Comparison of ENCODE assay signal across 2 cellular contexts in genomic region chr21:31618696-31619430, GRCh38.
TF ChIP-seq lines count a peak whose summit lies in the region.

No MANE protein-coding gene starts in this region.

TF ChIP-seq in IMR-90, 13 proteins besides CTCF, POLR2A, EP300 and RAD21 (continued from another document):
- TF ChIP-seq CEBPB (IDR thresholded peaks at IDR 0.05; ENCODE audit: low read depth, low read length) (0 out of 2 replicates have a peak, but pooled peaks have one; percentile 4), BHLHE40 (IDR thresholded peaks at IDR 0.05; ENCODE audit: low read depth, low read length) (no peak), RFX5 (IDR thresholded peaks at IDR 0.05; ENCODE audit: low read depth, low read length) (no peak), MAFK (IDR thresholded peaks at IDR 0.05; ENCODE audit: low read depth, low read length) (no peak), USF2 (IDR thresholded peaks at IDR 0.05; ENCODE audit: low read depth, low read length) (no peak), RCOR1 (IDR thresholded peaks at IDR 0.05; ENCODE audit: insufficient replicate concordance, low read length) (no peak)
- TF ChIP-seq, protein P1, sequence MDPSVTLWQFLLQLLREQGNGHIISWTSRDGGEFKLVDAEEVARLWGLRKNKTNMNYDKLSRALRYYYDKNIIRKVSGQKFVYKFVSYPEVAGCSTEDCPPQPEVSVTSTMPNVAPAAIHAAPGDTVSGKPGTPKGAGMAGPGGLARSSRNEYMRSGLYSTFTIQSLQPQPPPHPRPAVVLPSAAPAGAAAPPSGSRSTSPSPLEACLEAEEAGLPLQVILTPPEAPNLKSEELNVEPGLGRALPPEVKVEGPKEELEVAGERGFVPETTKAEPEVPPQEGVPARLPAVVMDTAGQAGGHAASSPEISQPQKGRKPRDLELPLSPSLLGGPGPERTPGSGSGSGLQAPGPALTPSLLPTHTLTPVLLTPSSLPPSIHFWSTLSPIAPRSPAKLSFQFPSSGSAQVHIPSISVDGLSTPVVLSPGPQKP (IDR thresholded peaks at IDR 0.05; ENCODE audit: borderline replicate concordance, low read depth, low read length), result no peak

TF ChIP-seq in HEK293T, 16 proteins besides CTCF, POLR2A, EP300 and RAD21 (continued from another document):
- TF ChIP-seq ZNF384 (IDR thresholded peaks at IDR 0.05), result no peak
- no peak for TF ChIP-seq SUZ12 (IDR thresholded peaks at IDR 0.05)
- TF ChIP-seq TARDBP (IDR thresholded peaks at IDR 0.05), result no peak
- TF ChIP-seq FOXM1 (IDR thresholded peaks at IDR 0.05; ENCODE audit: borderline replicate concordance), result no peak
- no peak for TF ChIP-seq FOXK2 (IDR thresholded peaks at IDR 0.05)
- no peak for TF ChIP-seq HDGF (IDR thresholded peaks at IDR 0.05; ENCODE audit: borderline replicate concordance)
